In genomic region chr4:94397635-94398034, GRCh38 we compare ENCODE assay signal across 2 cellular contexts.
TF ChIP-seq lines count a peak whose summit lies in the region.

No MANE protein-coding gene starts in this region.

TF ChIP-seq in HepG2, 621 proteins besides CTCF, POLR2A, EP300 and RAD21:
- TF ChIP-seq CEBPB (IDR thresholded peaks at IDR 0.05; ENCODE audit: borderline replicate concordance, low read depth, low read length) (peak; percentile 52; the same call in 1 of the 2 replicates), ATF7 (IDR thresholded peaks at IDR 0.05) (peak; percentile 62), ATF7 (CRISPR knock-in tag; IDR thresholded peaks at IDR 0.05) (no peak), CHCHD3 (CRISPR knock-in tag; IDR thresholded peaks at IDR 0.05) (no peak), HNRNPH1 (optimal IDR thresholded peaks at IDR 0.05; ENCODE audit: low read depth, low read length) (no peak)
- TF ChIP-seq, protein P1, sequence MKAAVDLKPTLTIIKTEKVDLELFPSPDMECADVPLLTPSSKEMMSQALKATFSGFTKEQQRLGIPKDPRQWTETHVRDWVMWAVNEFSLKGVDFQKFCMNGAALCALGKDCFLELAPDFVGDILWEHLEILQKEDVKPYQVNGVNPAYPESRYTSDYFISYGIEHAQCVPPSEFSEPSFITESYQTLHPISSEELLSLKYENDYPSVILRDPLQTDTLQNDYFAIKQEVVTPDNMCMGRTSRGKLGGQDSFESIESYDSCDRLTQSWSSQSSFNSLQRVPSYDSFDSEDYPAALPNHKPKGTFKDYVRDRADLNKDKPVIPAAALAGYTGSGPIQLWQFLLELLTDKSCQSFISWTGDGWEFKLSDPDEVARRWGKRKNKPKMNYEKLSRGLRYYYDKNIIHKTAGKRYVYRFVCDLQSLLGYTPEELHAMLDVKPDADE (CRISPR knock-in tag; IDR thresholded peaks at IDR 0.05) = no peak
- TF ChIP-seq, protein P2, sequence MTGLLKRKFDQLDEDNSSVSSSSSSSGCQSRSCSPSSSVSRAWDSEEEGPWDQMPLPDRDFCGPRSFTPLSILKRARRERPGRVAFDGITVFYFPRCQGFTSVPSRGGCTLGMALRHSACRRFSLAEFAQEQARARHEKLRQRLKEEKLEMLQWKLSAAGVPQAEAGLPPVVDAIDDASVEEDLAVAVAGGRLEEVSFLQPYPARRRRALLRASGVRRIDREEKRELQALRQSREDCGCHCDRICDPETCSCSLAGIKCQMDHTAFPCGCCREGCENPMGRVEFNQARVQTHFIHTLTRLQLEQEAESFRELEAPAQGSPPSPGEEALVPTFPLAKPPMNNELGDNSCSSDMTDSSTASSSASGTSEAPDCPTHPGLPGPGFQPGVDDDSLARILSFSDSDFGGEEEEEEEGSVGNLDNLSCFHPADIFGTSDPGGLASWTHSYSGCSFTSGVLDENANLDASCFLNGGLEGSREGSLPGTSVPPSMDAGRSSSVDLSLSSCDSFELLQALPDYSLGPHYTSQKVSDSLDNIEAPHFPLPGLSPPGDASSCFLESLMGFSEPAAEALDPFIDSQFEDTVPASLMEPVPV (CRISPR knock-in tag; IDR thresholded peaks at IDR 0.05) = no peak
- TF ChIP-seq, protein P3, sequence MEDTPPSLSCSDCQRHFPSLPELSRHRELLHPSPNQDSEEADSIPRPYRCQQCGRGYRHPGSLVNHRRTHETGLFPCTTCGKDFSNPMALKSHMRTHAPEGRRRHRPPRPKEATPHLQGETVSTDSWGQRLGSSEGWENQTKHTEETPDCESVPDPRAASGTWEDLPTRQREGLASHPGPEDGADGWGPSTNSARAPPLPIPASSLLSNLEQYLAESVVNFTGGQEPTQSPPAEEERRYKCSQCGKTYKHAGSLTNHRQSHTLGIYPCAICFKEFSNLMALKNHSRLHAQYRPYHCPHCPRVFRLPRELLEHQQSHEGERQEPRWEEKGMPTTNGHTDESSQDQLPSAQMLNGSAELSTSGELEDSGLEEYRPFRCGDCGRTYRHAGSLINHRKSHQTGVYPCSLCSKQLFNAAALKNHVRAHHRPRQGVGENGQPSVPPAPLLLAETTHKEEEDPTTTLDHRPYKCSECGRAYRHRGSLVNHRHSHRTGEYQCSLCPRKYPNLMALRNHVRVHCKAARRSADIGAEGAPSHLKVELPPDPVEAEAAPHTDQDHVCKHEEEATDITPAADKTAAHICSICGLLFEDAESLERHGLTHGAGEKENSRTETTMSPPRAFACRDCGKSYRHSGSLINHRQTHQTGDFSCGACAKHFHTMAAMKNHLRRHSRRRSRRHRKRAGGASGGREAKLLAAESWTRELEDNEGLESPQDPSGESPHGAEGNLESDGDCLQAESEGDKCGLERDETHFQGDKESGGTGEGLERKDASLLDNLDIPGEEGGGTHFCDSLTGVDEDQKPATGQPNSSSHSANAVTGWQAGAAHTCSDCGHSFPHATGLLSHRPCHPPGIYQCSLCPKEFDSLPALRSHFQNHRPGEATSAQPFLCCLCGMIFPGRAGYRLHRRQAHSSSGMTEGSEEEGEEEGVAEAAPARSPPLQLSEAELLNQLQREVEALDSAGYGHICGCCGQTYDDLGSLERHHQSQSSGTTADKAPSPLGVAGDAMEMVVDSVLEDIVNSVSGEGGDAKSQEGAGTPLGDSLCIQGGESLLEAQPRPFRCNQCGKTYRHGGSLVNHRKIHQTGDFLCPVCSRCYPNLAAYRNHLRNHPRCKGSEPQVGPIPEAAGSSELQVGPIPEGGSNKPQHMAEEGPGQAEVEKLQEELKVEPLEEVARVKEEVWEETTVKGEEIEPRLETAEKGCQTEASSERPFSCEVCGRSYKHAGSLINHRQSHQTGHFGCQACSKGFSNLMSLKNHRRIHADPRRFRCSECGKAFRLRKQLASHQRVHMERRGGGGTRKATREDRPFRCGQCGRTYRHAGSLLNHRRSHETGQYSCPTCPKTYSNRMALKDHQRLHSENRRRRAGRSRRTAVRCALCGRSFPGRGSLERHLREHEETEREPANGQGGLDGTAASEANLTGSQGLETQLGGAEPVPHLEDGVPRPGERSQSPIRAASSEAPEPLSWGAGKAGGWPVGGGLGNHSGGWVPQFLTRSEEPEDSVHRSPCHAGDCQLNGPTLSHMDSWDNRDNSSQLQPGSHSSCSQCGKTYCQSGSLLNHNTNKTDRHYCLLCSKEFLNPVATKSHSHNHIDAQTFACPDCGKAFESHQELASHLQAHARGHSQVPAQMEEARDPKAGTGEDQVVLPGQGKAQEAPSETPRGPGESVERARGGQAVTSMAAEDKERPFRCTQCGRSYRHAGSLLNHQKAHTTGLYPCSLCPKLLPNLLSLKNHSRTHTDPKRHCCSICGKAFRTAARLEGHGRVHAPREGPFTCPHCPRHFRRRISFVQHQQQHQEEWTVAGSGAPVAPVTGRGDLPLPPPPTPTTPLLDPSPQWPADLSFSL (CRISPR knock-in tag; IDR thresholded peaks at IDR 0.05) = no peak

TF ChIP-seq in GM23338, 12 proteins besides CTCF, POLR2A, EP300 and RAD21:
- no peak for TF ChIP-seq ZNF114 (CRISPR knock-in tag; IDR thresholded peaks at IDR 0.05)
- TF ChIP-seq STAT1 (IDR thresholded peaks at IDR 0.05; ENCODE audit: unreplicated experiment) = no peak
- TF ChIP-seq, protein P1 (IDR thresholded peaks at IDR 0.05) = no peak
- TF ChIP-seq EZH2 (IDR thresholded peaks at IDR 0.05; ENCODE audit: low read depth, unreplicated experiment) = no peak
- TF ChIP-seq NANOG (IDR thresholded peaks at IDR 0.05; ENCODE audit: borderline replicate concordance) = no peak
- TF ChIP-seq ZNF462 (CRISPR knock-in tag; IDR thresholded peaks at IDR 0.05) = no peak
- no peak for TF ChIP-seq EZH2phosphoT487 (IDR thresholded peaks at IDR 0.05; ENCODE audit: unreplicated experiment)
- no peak for TF ChIP-seq ZNF331 (CRISPR knock-in tag; IDR thresholded peaks at IDR 0.05; ENCODE audit: low read depth)
- TF ChIP-seq JUNB (IDR thresholded peaks at IDR 0.05; ENCODE audit: unreplicated experiment) = no peak
- TF ChIP-seq REST (IDR thresholded peaks at IDR 0.05; ENCODE audit: unreplicated experiment) = no peak
- TF ChIP-seq CREB1 (CRISPR knock-in tag; IDR thresholded peaks at IDR 0.05; ENCODE audit: low read depth) = no peak
- no peak for TF ChIP-seq POLR2AphosphoS5 (IDR thresholded peaks at IDR 0.05; ENCODE audit: low read depth)
